16 cellular contexts compared by ENCODE assay signal in genomic region chr1:35797380-35797779, GRCh38. TPM values are rescaled to one million over a fixed set of nuclear protein-coding genes. Genes with fewer than 3 reads are reported as not detected.
"Had no signal": no experiment of that assay in that cellular context is flagged by ENCODE, and none has a peak within 500 bp of the region (broad histone marks: within the 10 kb centered on the region; RNA-seq: fewer than 3 reads in every experiment).

No MANE protein-coding gene starts in this region.

- ATAC-seq: mucosa of descending colon; naive thymus-derived CD8-positive, alpha-beta T cell had no signal

- DNase-seq: activated CD4-positive, alpha-beta T cell treated with anti-CD3 and anti-CD28 coated beads, Interleukin-2, amount 10 ng/mL, durations not matched to agents 24 days and 14 days; activated CD4-positive, CD25-positive, alpha-beta regulatory T cell; activated naive CD8-positive, alpha-beta T cell treated with anti-CD3 and anti-CD28 coated beads, Interleukin-2, amount 10 ng/mL, durations not matched to agents 7 days and 5 days; aorta; cortex of kidney; effector memory CD4-positive, alpha-beta T cell; foreskin fibroblast; glutamatergic neuron; left ventricle myocardium inferior; mucosa of descending colon; naive thymus-derived CD8-positive, alpha-beta T cell; stimulated activated CD4-positive, alpha-beta T cell treated with anti-CD3 and anti-CD28 coated beads, Interleukin-2, amount 100 ng/mL, for 24 hours; thyroid gland had no signal

- H3K4me1 ChIP-seq: left ventricle myocardium inferior, thyroid gland had no signal

- H3K9me3 ChIP-seq: left ventricle myocardium inferior, mucosa of descending colon, neutrophil, thyroid gland had no signal

- H3K36me3 ChIP-seq: left ventricle myocardium inferior, neutrophil, thyroid gland had no signal

- H3K27ac ChIP-seq: left ventricle myocardium inferior, neutrophil, thyroid gland had no signal

- H3K4me3 ChIP-seq: left ventricle myocardium inferior, mucosa of descending colon, thyroid gland had no signal

- H3K27me3 ChIP-seq: neutrophil, thyroid gland had no signal

- FAIRE-seq: TTC549, urothelium cell line had no signal

RNA-seq across cellular contexts. Expression of gene CLSPN, which starts 27.6 kb away (rescaled TPM):
- polyA plus RNA-seq: aorta had no signal
